ENCODE assay signal across 13 cellular contexts in the genomic region with DNA sequence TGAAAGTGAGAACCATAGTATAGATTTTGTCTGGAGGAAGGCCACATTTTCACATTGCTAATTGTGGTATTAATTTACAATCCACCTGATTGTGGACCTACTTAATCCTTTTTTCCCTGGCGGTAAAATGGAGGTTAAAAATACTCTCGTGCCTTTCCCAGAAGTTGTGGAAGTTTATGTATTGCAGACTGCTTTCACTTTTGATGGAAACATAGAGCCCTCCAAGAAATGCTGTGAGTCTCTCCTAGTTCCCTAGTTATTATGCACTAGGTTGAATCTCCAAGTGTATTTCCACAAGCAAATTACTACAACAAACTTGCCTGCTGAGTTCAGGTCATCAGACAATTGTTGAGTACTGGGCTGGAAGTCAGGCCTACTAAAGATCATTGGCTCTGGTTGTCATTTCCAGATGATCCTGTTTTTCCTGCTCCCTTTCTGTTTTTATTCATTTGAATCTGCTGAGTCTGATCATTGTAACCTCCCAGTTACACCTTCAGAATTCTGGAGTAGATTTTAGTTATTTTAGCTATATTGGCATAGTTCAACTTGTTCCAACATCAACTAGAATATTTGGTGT.
DNase-seq lines count a peak whose midpoint lies in the region; ATAC-seq and TF ChIP-seq lines count a peak whose summit lies in the region.
"Had no signal": no experiment of that assay in that cellular context is flagged by ENCODE, and none has a peak within 500 bp of the region (broad histone marks: within the 10 kb centered on the region; RNA-seq: fewer than 3 reads in every experiment).

No MANE protein-coding gene starts in this region.

- H3K9me3 ChIP-seq in cardiac muscle cell (ENCODE audit: low read depth) (no peaks in the 10 kb centered on the region), parathyroid adenoma (ENCODE audit: control insufficient read depth, low read length) (no peaks in the 10 kb centered on the region), uterus (no peaks in the 10 kb centered on the region), testis (no peaks in the 10 kb centered on the region)

- H3K9ac ChIP-seq in parathyroid adenoma = no peak overlapping the region

- 49% methylated on average over 2 of the region's 2 CpGs for WGBS in testis, 2 donors

- H3K27ac ChIP-seq in cardiac muscle cell = peak overlapping the region; percentile 11
- H3K27ac ChIP-seq in parathyroid adenoma = peak overlapping the region; percentile 12
- H3K27ac ChIP-seq in uterus = peak overlapping the region; percentile 70 to 77
- H3K27ac ChIP-seq in testis = peak overlapping the region in 1 of 2 donors; percentile 67
- H3K27ac ChIP-seq: brain microvascular endothelial cell had no signal

- TF ChIP-seq POLR2A in uterus (IDR thresholded peaks at IDR 0.05) = no peak
- no peak for TF ChIP-seq POLR2A in testis (IDR thresholded peaks at IDR 0.05)

- H3K36me3 ChIP-seq in cardiac muscle cell = peaks cover 5% of the 10 kb centered on the region
- no peaks in the 10 kb centered on the region for H3K36me3 ChIP-seq in parathyroid adenoma (ENCODE audit: control insufficient read depth, insufficient read depth, low read length)
- no peaks in the 10 kb centered on the region for H3K36me3 ChIP-seq in uterus
- H3K36me3 ChIP-seq in testis (ENCODE audit: low read depth, missing control alignments) = no peaks in the 10 kb centered on the region
- H3K36me3 ChIP-seq: brain microvascular endothelial cell had no signal

- H3K4me1 ChIP-seq in cardiac muscle cell (ENCODE audit: low read depth) (peaks cover 37% of the 10 kb centered on the region), parathyroid adenoma (peaks cover 8% of the 10 kb centered on the region), uterus (peaks cover 7 to 18% of the 10 kb centered on the region in 2 donors), testis (peaks cover 17% of the 10 kb centered on the region)

- no peak for ATAC-seq in left lobe of liver
- ATAC-seq: activated CD4-positive, alpha-beta T cell treated with anti-CD3 and anti-CD28 coated beads for 36 hours; GM23338; left colon had no signal

- TF ChIP-seq CTCF in cardiac muscle cell (IDR thresholded peaks at IDR 0.05; ENCODE audit: low read depth, low read length) (no peak), parathyroid adenoma (IDR thresholded peaks at IDR 0.05) (no peak), uterus (IDR thresholded peaks at IDR 0.05) (peak in 1 of 4 experiments; percentile 11), testis (IDR thresholded peaks at IDR 0.05) (no peak)

- H2AFZ ChIP-seq in parathyroid adenoma = no peak overlapping the region
- H2AFZ ChIP-seq: GM23338 had no signal

- DNase-seq in cardiac muscle cell (ENCODE audit: low read depth in 1 of 2, low spot score in 1 of 2) (no peak), cardiac septum (ENCODE audit: low spot score) (no peak), fibroblast of peridontal ligament (ENCODE audit: extremely low read depth) (peak; percentile 64), uterus (no peak), left lobe of liver (ENCODE audit: low spot score) (no peak), testis (no peak), LoVo (ENCODE audit: low spot score) (no peak)
- DNase-seq: activated CD4-positive, alpha-beta T cell treated with anti-CD3 and anti-CD28 coated beads for 36 hours; brain microvascular endothelial cell; left colon; NCI-H1436 had no signal

- intact Hi-C loops in cardiac septum (cut with DNase I) = no loop called here
- intact Hi-C loops in uterus (cut with DNase I; ENCODE audit: low total_unique reads) = loop anchor here (10.0 kb wide), 1 partner anchor 88 kb away; no protein-coding TSS in a partner anchor
- intact Hi-C loops in testis (cut with DNase I; ENCODE audit: low total_unique reads) = no loop called here

- peaks cover 3% of the 10 kb centered on the region for H3K79me2 ChIP-seq in parathyroid adenoma

- H3K4me2 ChIP-seq in parathyroid adenoma (ENCODE audit: low read length) = no peak overlapping the region
- H3K4me2 ChIP-seq: GM23338 had no signal

- no peaks in the 10 kb centered on the region for H3K27me3 ChIP-seq in cardiac muscle cell
- no peaks in the 10 kb centered on the region for H3K27me3 ChIP-seq in parathyroid adenoma (ENCODE audit: control insufficient read depth, insufficient read depth, low read length)
- no peaks in the 10 kb centered on the region for H3K27me3 ChIP-seq in uterus
- no peaks in the 10 kb centered on the region for H3K27me3 ChIP-seq in testis
- H3K27me3 ChIP-seq: brain microvascular endothelial cell had no signal

- no peak overlapping the region for H3K4me3 ChIP-seq in cardiac muscle cell
- H3K4me3 ChIP-seq in parathyroid adenoma (ENCODE audit: low read depth, low read length) = no peak overlapping the region
- no peak overlapping the region for H3K4me3 ChIP-seq in uterus
- H3K4me3 ChIP-seq in testis = no peak overlapping the region
- H3K4me3 ChIP-seq: GM23338 had no signal
